ENCODE assay signal across 11 cellular contexts in the genomic region with DNA sequence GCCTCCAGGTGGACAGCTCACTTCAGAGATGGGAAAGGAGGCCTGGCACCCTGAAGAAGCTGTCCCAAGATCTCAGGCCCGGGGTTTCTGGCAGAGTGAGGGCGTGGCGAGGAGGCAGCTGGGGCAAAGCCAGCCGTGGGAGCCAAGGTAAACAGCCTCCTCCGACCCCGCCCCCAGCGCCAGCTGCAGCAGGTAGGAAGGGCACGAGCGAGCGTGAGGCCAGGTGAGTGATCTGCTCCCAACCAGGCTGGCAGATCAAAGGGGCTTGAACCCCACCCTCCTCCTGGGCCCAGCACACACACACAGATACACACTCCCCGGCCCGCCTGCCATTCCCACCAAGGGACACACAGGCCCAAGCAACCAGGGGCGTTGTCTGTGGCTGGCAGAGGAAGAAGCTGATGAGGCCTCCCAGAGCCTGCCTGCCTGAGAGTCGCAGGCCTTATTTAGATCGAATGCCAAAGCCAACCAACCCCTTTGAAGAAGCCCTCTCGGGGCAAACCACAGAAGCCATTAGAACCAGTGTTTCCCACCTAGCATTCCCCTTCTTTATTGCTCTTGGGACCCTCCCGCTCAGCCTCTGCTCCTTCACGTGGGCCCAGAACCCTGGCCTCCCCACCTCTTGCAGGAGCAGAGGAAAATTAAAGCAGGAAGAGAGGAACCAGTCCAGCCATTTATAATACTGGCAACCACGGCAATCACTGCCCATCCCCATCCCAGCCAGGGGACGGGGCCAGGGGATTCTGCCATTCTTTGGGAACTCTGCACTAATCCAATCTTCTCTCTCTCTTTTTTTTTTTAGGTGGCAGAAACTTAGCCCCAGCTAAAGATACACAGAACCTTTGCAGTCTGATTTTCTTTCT. TPM values are rescaled to one million over a fixed set of nuclear protein-coding genes. Genes with fewer than 3 reads are reported as not detected.
A peak's percentile ranks its signal among the peaks of the same experiment; 100 is the strongest.
DNase-seq lines count a peak whose midpoint lies in the region; ATAC-seq, FAIRE-seq and TF ChIP-seq lines count a peak whose summit lies in the region.
"Had no signal": no experiment of that assay in that cellular context is flagged by ENCODE, and none has a peak within 500 bp of the region (broad histone marks: within the 10 kb centered on the region; RNA-seq: fewer than 3 reads in every experiment).

No MANE protein-coding gene starts in this region.

- H3K27me3 Mint-ChIP-seq in central memory CD8-positive, alpha-beta T cell = peaks cover 11% of the 10 kb centered on the region
- peaks cover 0 to 72% (median 20%) of the 10 kb centered on the region in 5 donors for H3K27me3 Mint-ChIP-seq in naive thymus-derived CD4-positive, alpha-beta T cell

- DNase-seq in Caki2 (ENCODE audit: low read depth) (peak; percentile 41), NCI-H2196 treated with DMSO at 0.1 percent for 48 hours (lab: John Stamatoyannopoulos, UW; ENCODE audit: unreplicated experiment) (peak; percentile 25), HTR-8/SVneo (ENCODE audit: insufficient read length, low spot score) (no peak), ecto neural progenitor cell (ENCODE audit: low spot score) (no peak)
- no peak for DNase-seq in central memory CD8-positive, alpha-beta T cell (ENCODE audit: low spot score in 2 of 2)
- DNase-seq in naive thymus-derived CD4-positive, alpha-beta T cell = peak in 3 of 9 donors; percentile 33 to 39 (median 38)
- DNase-seq: HFFc6; NCI-H1092; stimulated activated CD4-positive, alpha-beta T cell treated with anti-CD3 and anti-CD28 coated beads, Interleukin-2, amount 100 ng/mL, for 24 hours had no signal

- H3K36me3 Mint-ChIP-seq in central memory CD8-positive, alpha-beta T cell (ENCODE audit: insufficient read depth) = peaks cover 45% of the 10 kb centered on the region
- no peaks in the 10 kb centered on the region for H3K36me3 Mint-ChIP-seq in naive thymus-derived CD4-positive, alpha-beta T cell

- H3K27me3 ChIP-seq in naive thymus-derived CD4-positive, alpha-beta T cell (ENCODE audit: control insufficient read depth in 2 of 2, insufficient read depth in 2 of 2, low read length in 2 of 2) = peaks cover 0 to under 1% of the 10 kb centered on the region in 2 donors

- in situ Hi-C loops in Caki2 (cut with HindIII; ENCODE audit: low pct_unique_long_range_greater_than_20kb, low sequenced_read_pairs) = no loop called here

- no peaks in the 10 kb centered on the region for H3K9me3 Mint-ChIP-seq in central memory CD8-positive, alpha-beta T cell
- peaks cover 0 to 5% (median 0%) of the 10 kb centered on the region in 11 donors for H3K9me3 Mint-ChIP-seq in naive thymus-derived CD4-positive, alpha-beta T cell
- H3K9me3 Mint-ChIP-seq: HFFc6 had no signal

- peaks cover 67% of the 10 kb centered on the region for H3K4me1 Mint-ChIP-seq in central memory CD8-positive, alpha-beta T cell
- peaks cover 55 to 78% (median 67%) of the 10 kb centered on the region in 7 donors for H3K4me1 Mint-ChIP-seq in naive thymus-derived CD4-positive, alpha-beta T cell

- intact Hi-C loops in naive thymus-derived CD4-positive, alpha-beta T cell (cut with micrococcal nuclease) = loop anchor here (2.0 to 5.0 kb wide), 5 partner anchors 32 to 732 kb away; a partner anchor contains a TSS

- H3K4me3 ChIP-seq in naive thymus-derived CD4-positive, alpha-beta T cell (ENCODE audit: low read length) = peak overlapping the region; percentile 43

- peaks cover 55 to 65% of the 10 kb centered on the region in 2 donors for H3K4me1 ChIP-seq in naive thymus-derived CD4-positive, alpha-beta T cell (ENCODE audit: control insufficient read depth in 2 of 2, insufficient read depth in 2 of 2, low read length in 2 of 2)

- POLR2A ChIA-PET in naive thymus-derived CD4-positive, alpha-beta T cell (lab: Charles Lee) = interaction anchor here (0.6 to 9.0 kb wide), 15 partner anchors 9 to 125 kb away, joined by 3 to 93 read pairs (median 4); a partner anchor contains a TSS

- CTCF ChIA-PET in naive thymus-derived CD4-positive, alpha-beta T cell (lab: Charles Lee) = interaction anchor here (1.3 to 1.4 kb wide), 2 partner anchors 66 to 68 kb away, joined by 4 to 9 read pairs; no protein-coding TSS in a partner anchor

- FAIRE-seq in HTR-8/SVneo (lab: Jason Lieb, UNC) = no peak

- H3K9me3 ChIP-seq in naive thymus-derived CD4-positive, alpha-beta T cell (ENCODE audit: control insufficient read depth in 2 of 3, low read length in 3 of 3) = no peaks in the 10 kb centered on the region

- H3K27ac ChIP-seq in naive thymus-derived CD4-positive, alpha-beta T cell (ENCODE audit: low read depth, low read length) = peak overlapping the region; percentile 38

- H3K36me3 ChIP-seq in naive thymus-derived CD4-positive, alpha-beta T cell (ENCODE audit: control insufficient read depth in 2 of 3, insufficient read depth in 3 of 3, low read length in 3 of 3) = no peaks in the 10 kb centered on the region

- peak overlapping the region; percentile 97 for H3K27ac Mint-ChIP-seq in central memory CD8-positive, alpha-beta T cell (ENCODE audit: low read depth)
- H3K27ac Mint-ChIP-seq in naive thymus-derived CD4-positive, alpha-beta T cell = peak overlapping the region; percentile 38 to 96 (median 91)
- H3K27ac Mint-ChIP-seq: HFFc6 had no signal

- no peak for ATAC-seq in central memory CD8-positive, alpha-beta T cell (replicated peaks; ENCODE audit: extremely low read depth, poor library complexity, severe bottlenecking)
- no peak for ATAC-seq in naive thymus-derived CD4-positive, alpha-beta T cell
- no peak for ATAC-seq in HG02642 (IDR thresholded peaks at IDR 0.05; ENCODE audit: poor library complexity, unreplicated experiment)
- ATAC-seq in SK-N-SH treated with all-trans-retinoic acid at 6 μM for 48 hours = no peak

- H3K4me3 Mint-ChIP-seq in central memory CD8-positive, alpha-beta T cell = peak overlapping the region; percentile 88
- H3K4me3 Mint-ChIP-seq in naive thymus-derived CD4-positive, alpha-beta T cell = peak overlapping the region; percentile 25 to 95 (median 88)
- H3K4me3 Mint-ChIP-seq: HFFc6 had no signal

TF ChIP-seq in SK-N-SH treated with all-trans-retinoic acid at 6 μM for 48 hours, 23 proteins besides CTCF, POLR2A, EP300 and RAD21:
- TF ChIP-seq ARNTL (CRISPR knock-in tag; IDR thresholded peaks at IDR 0.05; ENCODE audit: borderline replicate concordance, low read depth) = no peak
- TF ChIP-seq RARB (CRISPR knock-in tag; IDR thresholded peaks at IDR 0.05) = no peak
- no peak for TF ChIP-seq PPARA (CRISPR knock-in tag; IDR thresholded peaks at IDR 0.05; ENCODE audit: borderline replicate concordance)
- TF ChIP-seq, protein P1, sequence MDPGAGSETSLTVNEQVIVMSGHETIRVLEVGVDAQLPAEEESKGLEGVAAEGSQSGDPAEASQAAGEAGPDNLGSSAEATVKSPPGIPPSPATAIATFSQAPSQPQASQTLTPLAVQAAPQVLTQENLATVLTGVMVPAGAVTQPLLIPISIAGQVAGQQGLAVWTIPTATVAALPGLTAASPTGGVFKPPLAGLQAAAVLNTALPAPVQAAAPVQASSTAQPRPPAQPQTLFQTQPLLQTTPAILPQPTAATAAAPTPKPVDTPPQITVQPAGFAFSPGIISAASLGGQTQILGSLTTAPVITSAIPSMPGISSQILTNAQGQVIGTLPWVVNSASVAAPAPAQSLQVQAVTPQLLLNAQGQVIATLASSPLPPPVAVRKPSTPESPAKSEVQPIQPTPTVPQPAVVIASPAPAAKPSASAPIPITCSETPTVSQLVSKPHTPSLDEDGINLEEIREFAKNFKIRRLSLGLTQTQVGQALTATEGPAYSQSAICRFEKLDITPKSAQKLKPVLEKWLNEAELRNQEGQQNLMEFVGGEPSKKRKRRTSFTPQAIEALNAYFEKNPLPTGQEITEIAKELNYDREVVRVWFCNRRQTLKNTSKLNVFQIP (CRISPR knock-in tag; IDR thresholded peaks at IDR 0.05; ENCODE audit: borderline replicate concordance, low read depth) = no peak
TF ChIP-seq in SK-N-SH treated with all-trans-retinoic acid at 6 μM for 48 hours: peak in this region for 0.

RNA-seq across cellular contexts. Expression of a gene that starts 5.0 kb away (rescaled TPM):
- total RNA-seq in Caki2 (2014; rRNA removed; shearing (Covaris generic); ENCODE audit: low replicate concordance) = 20.9 and 37.3 TPM in 2 replicates
- total RNA-seq in naive thymus-derived CD4-positive, alpha-beta T cell = 1 to 10 TPM in 4 of 5 experiments, under 1 TPM in 1; 0.56 to 9.5 (median 2.3) TPM
- 1 to 10 TPM; 1.4 to 5.8 TPM for polyA plus RNA-seq in naive thymus-derived CD4-positive, alpha-beta T cell
- total RNA-seq: HFFc6 had no signal

Comparison
In these comparisons a context has a peak if more than half of its experiments do, and no peak if none do; other contexts are left out.
1. DNase-seq: peak in Caki2 (single experiment) and NCI-H2196 treated with DMSO at 0.1 percent for 48 hours (single experiment); none in central memory CD8-positive, alpha-beta T cell (0 of 2), HTR-8/SVneo (single experiment) and ecto neural progenitor cell (single experiment).